8 cellular contexts compared by ENCODE assay signal in genomic region chr20:49132995-49133451, GRCh38. TPM values are rescaled to one million over a fixed set of nuclear protein-coding genes. Genes with fewer than 3 reads are reported as not detected.
DNase-seq lines count a peak whose midpoint lies in the region; ATAC-seq and TF ChIP-seq lines count a peak whose summit lies in the region.

No MANE protein-coding gene starts in this region.

- no peak for TF ChIP-seq POLR2A in esophagus squamous epithelium (IDR thresholded peaks at IDR 0.05)

- peak in 1 of 2 donors; percentile 44 for ATAC-seq in naive B cell (ENCODE audit: low read depth in 2 of 2)

- H3K27ac Mint-ChIP-seq in naive B cell: peak overlapping the region in 3 of 6 donors; percentile 4 to 71 (median 8)

- H3K4me3 Mint-ChIP-seq in naive B cell: no peak overlapping the region

- intact Hi-C loops in esophagus squamous epithelium (cut with DNase I): loop anchor here (2.0 kb wide), 1 partner anchor 84 kb away; no protein-coding TSS in a partner anchor

- peak overlapping the region in 2 of 4 donors; percentile 8 to 19 for H3K27ac ChIP-seq in esophagus squamous epithelium

- TF ChIP-seq CTCF in esophagus squamous epithelium (IDR thresholded peaks at IDR 0.05): peak; percentile 52 to 70 (median 54)

- peaks cover 5 to 8% of the 10 kb centered on the region in 2 donors for H3K36me3 Mint-ChIP-seq in naive B cell

- H3K4me1 ChIP-seq in esophagus squamous epithelium: peaks cover 0 to 9% (median 0%) of the 10 kb centered on the region in 3 donors

- H3K9me3 Mint-ChIP-seq in naive B cell: no peaks in the 10 kb centered on the region

- no peak overlapping the region for H3K4me3 ChIP-seq in esophagus squamous epithelium

- peaks cover 0 to 82% (median 0%) of the 10 kb centered on the region in 3 donors for H3K36me3 ChIP-seq in esophagus squamous epithelium

- H3K27me3 ChIP-seq in esophagus squamous epithelium: no peaks in the 10 kb centered on the region

- no peaks in the 10 kb centered on the region for H3K9me3 ChIP-seq in esophagus squamous epithelium

- peaks cover 0 to 8% (median 8%) of the 10 kb centered on the region in 3 donors for H3K4me1 Mint-ChIP-seq in naive B cell

- WGBS in esophagus squamous epithelium, 2 donors: 11 to 38% methylated on average over 2 to 5 of the region's 5 CpGs

- DNase-seq in NCI-H345 (lab: John Stamatoyannopoulos, UW) (peak; percentile 15), NCI-H345 treated with DMSO at 0.1 percent for 48 hours (lab: John Stamatoyannopoulos, UW; ENCODE audit: unreplicated experiment) (no peak), LHCN-M2 (ENCODE audit: low read depth) (peak; percentile 76), SW 1271 (lab: John Stamatoyannopoulos, UW) (peak; percentile 61 to 63), esophagus squamous epithelium (lab: John Stamatoyannopoulos, UW) (no peak), naive B cell (peak; percentile 33), activated gamma-delta T cell (lab: John Stamatoyannopoulos, UW) (no peak)
- DNase-seq in activated CD4-positive, alpha-beta T cell treated with anti-CD3 and anti-CD28 coated beads, Interleukin-2, amount 50 U/mL, for 4 hours: no peak

- H3K27me3 Mint-ChIP-seq in naive B cell: no peaks in the 10 kb centered on the region

RNA-seq across cellular contexts. Expression of gene STAU1, which starts 55.1 kb away (rescaled TPM):
- total RNA-seq in LHCN-M2 (2014; rRNA removed) (58.3 and 64.8 TPM in 2 replicates), esophagus squamous epithelium (10 to 100 TPM; 51.4 to 65.6 (median 58.7) TPM)
- polyA plus RNA-seq in LHCN-M2 (2012): 48.2 TPM
- 10 to 100 TPM; 26.1 to 42.9 (median 31.3) TPM for polyA plus RNA-seq in naive B cell (ENCODE audit: low read depth in 6 of 6)

Comparison
In these comparisons a context has a peak if more than half of its experiments do, and no peak if none do; other contexts are left out.
1. DNase-seq: peak in NCI-H345 (single experiment), LHCN-M2 (single experiment), SW 1271 (2 of 2) and naive B cell (single experiment); none in NCI-H345 treated with DMSO at 0.1 percent for 48 hours (single experiment), esophagus squamous epithelium (single experiment), activated gamma-delta T cell (single experiment) and activated CD4-positive, alpha-beta T cell treated with anti-CD3 and anti-CD28 coated beads, Interleukin-2, amount 50 U/mL, for 4 hours (0 of 2).